ENCODE assay signal across 8 cellular contexts in genomic region chr1:46183119-46183842, GRCh38. TPM values are rescaled to one million over a fixed set of nuclear protein-coding genes. Genes with fewer than 3 reads are reported as not detected.
A peak's percentile ranks its signal among the peaks of the same experiment; 100 is the strongest.
DNase-seq lines count a peak whose midpoint lies in the region; ATAC-seq and TF ChIP-seq lines count a peak whose summit lies in the region.
"Had no signal": no experiment of that assay in that cellular context is flagged by ENCODE, and none has a peak within 500 bp of the region (broad histone marks: within the 10 kb centered on the region; RNA-seq: fewer than 3 reads in every experiment).

No MANE protein-coding gene starts in this region.

- H3K27me3 ChIP-seq in SJCRH30 (no peaks in the 10 kb centered on the region), psoas muscle (ENCODE audit: insufficient read depth in 3 of 3, low read length in 2 of 3) (no peaks in the 10 kb centered on the region)

- WGBS in psoas muscle, 3 donors, result 27 to 36% (median 31%) methylated on average over 7 of the region's 7 CpGs

- H3K4me1 Mint-ChIP-seq in activated CD8-positive, alpha-beta T cell treated with anti-CD3 and anti-CD28 coated beads, Interleukin-2, amount 10 ng/mL, durations not matched to agents 7 days and 5 days (ENCODE audit: low read depth), result peaks cover 17% of the 10 kb centered on the region

- intact Hi-C loops in psoas muscle (cut with DNase I), result loop anchor here in 1 of 2 donors (2.0 kb wide), 2 partner anchors 40 to 50 kb away; partner anchors contain the start of gene PIK3R3

- no peaks in the 10 kb centered on the region for H3K9me3 Mint-ChIP-seq in activated CD8-positive, alpha-beta T cell treated with anti-CD3 and anti-CD28 coated beads, Interleukin-2, amount 10 ng/mL, durations not matched to agents 7 days and 5 days (ENCODE audit: insufficient read depth)

- CTCF ChIA-PET in activated CD8-positive, alpha-beta T cell treated with anti-CD3 and anti-CD28 coated beads, Interleukin-2, amount 10 ng/mL, durations not matched to agents 7 days and 5 days (lab: Charles Lee), result interaction anchor here (1.2 to 6.5 kb wide), 5 partner anchors 38 to 147 kb away, joined by 3 to 80 read pairs (median 9); no protein-coding TSS in a partner anchor

- peak; percentile 83 to 86 (median 86) for ATAC-seq in psoas muscle
- no peak for ATAC-seq in activated CD8-positive, alpha-beta T cell treated with anti-CD3 and anti-CD28 coated beads, Interleukin-2, amount 10 ng/mL, durations not matched to agents 7 days and 5 days

- POLR2A ChIA-PET in activated CD8-positive, alpha-beta T cell treated with anti-CD3 and anti-CD28 coated beads, Interleukin-2, amount 10 ng/mL, durations not matched to agents 7 days and 5 days (lab: Charles Lee), result no interaction called here

- no peak overlapping the region for H3K4me3 ChIP-seq in SJCRH30
- no peak overlapping the region for H3K4me3 ChIP-seq in foreskin fibroblast (ENCODE audit: low read depth in 1 of 2, low read length in 2 of 2)
- no peak overlapping the region for H3K4me3 ChIP-seq in psoas muscle
- H3K4me3 ChIP-seq: SK-N-MC had no signal

- H3K27me3 Mint-ChIP-seq in activated CD8-positive, alpha-beta T cell treated with anti-CD3 and anti-CD28 coated beads, Interleukin-2, amount 10 ng/mL, durations not matched to agents 7 days and 5 days (ENCODE audit: low read depth), result peaks cover 2% of the 10 kb centered on the region

- no peak overlapping the region for H3K27ac ChIP-seq in SJCRH30
- H3K27ac ChIP-seq in psoas muscle, result peak overlapping the region; percentile 83
- H3K27ac ChIP-seq: SK-N-MC had no signal

- H3K36me3 ChIP-seq in SJCRH30 (peaks cover 3% of the 10 kb centered on the region; the same call in 1 of the 2 replicates), psoas muscle (ENCODE audit: insufficient read depth in 1 of 2, low read depth in 1 of 2) (peaks cover 0 to 13% of the 10 kb centered on the region in 2 donors)

- H3K9me3 ChIP-seq in SJCRH30 (replicated peaks), result no peaks in the 10 kb centered on the region
- no peaks in the 10 kb centered on the region for H3K9me3 ChIP-seq in psoas muscle

- DNase-seq in HT-29 (ENCODE audit: low spot score) (peak; percentile 99), SJCRH30 (peak; percentile 73 to 79), foreskin fibroblast (peak; percentile 98), psoas muscle (peak; percentile 81 to 94), hippocampal formation (lab: John Stamatoyannopoulos, UW) (no peak)
- DNase-seq in stimulated activated CD4-positive, alpha-beta T cell treated with anti-CD3 and anti-CD28 coated beads, Interleukin-2, amount 100 ng/mL, for 24 hours, result no peak
- DNase-seq in activated CD8-positive, alpha-beta T cell treated with anti-CD3 and anti-CD28 coated beads, Interleukin-2, amount 10 ng/mL, durations not matched to agents 7 days and 5 days, result no peak

- no peaks in the 10 kb centered on the region for H3K36me3 Mint-ChIP-seq in activated CD8-positive, alpha-beta T cell treated with anti-CD3 and anti-CD28 coated beads, Interleukin-2, amount 10 ng/mL, durations not matched to agents 7 days and 5 days (ENCODE audit: low read depth)

- H3K4me1 ChIP-seq in SJCRH30 (peaks cover 26% of the 10 kb centered on the region), psoas muscle (peaks cover 27% of the 10 kb centered on the region)

- H3K4me3 Mint-ChIP-seq in activated CD8-positive, alpha-beta T cell treated with anti-CD3 and anti-CD28 coated beads, Interleukin-2, amount 10 ng/mL, durations not matched to agents 7 days and 5 days, result no peak overlapping the region

- TF ChIP-seq CTCF in foreskin fibroblast (IDR thresholded peaks at IDR 0.05; ENCODE audit: low read depth, low read length), result no peak
- TF ChIP-seq CTCF in psoas muscle (IDR thresholded peaks at IDR 0.05), result no peak

- H3K27ac Mint-ChIP-seq in activated CD8-positive, alpha-beta T cell treated with anti-CD3 and anti-CD28 coated beads, Interleukin-2, amount 10 ng/mL, durations not matched to agents 7 days and 5 days, result no peak overlapping the region

RNA-seq across cellular contexts. Expression of gene P3R3URF, which starts 7.0 kb away (rescaled TPM):
- not detected in 2 replicates for total RNA-seq in HT-29 (2014; rRNA removed; shearing (Covaris generic))
- not detected in 2 replicates for total RNA-seq in SJCRH30 (2014; rRNA removed; shearing (Covaris generic))
- not detected for total RNA-seq in psoas muscle
- not detected for polyA plus RNA-seq in psoas muscle
- total RNA-seq in activated CD8-positive, alpha-beta T cell treated with anti-CD3 and anti-CD28 coated beads, Interleukin-2, amount 10 ng/mL, durations not matched to agents 7 days and 5 days, result not detected

RNA-seq across cellular contexts. Expression of gene TSPAN1, which starts 8.4 kb away (rescaled TPM):
- 162 and 165 TPM in 2 replicates for total RNA-seq in HT-29 (2014; rRNA removed; shearing (Covaris generic))
- not detected in 2 replicates for total RNA-seq in SJCRH30 (2014; rRNA removed; shearing (Covaris generic))
- total RNA-seq in psoas muscle, result 1 to 10 TPM; 1.2 to 5.0 (median 3.0) TPM
- 10 to 100 TPM in 1 of 3 donors, 1 to 10 TPM in 2; 4.0 to 14.7 (median 4.5) TPM for polyA plus RNA-seq in psoas muscle
- not detected for total RNA-seq in activated CD8-positive, alpha-beta T cell treated with anti-CD3 and anti-CD28 coated beads, Interleukin-2, amount 10 ng/mL, durations not matched to agents 7 days and 5 days

RNA-seq across cellular contexts. Expression of gene POMGNT1, which starts 15.0 kb away (rescaled TPM):
- total RNA-seq in HT-29 (2014; rRNA removed; shearing (Covaris generic)), result 53.5 TPM in 2 replicates
- total RNA-seq in SJCRH30 (2014; rRNA removed; shearing (Covaris generic)), result 53.3 TPM in 2 replicates
- 100 to 1,000 TPM in 1 of 4 donors, 10 to 100 TPM in 3; 73.5 to 100 (median 87.6) TPM for total RNA-seq in psoas muscle
- 10 to 100 TPM; 63.1 to 89.5 (median 81.1) TPM for polyA plus RNA-seq in psoas muscle
- 10 to 100 TPM; 25.2 to 28.4 TPM for total RNA-seq in activated CD8-positive, alpha-beta T cell treated with anti-CD3 and anti-CD28 coated beads, Interleukin-2, amount 10 ng/mL, durations not matched to agents 7 days and 5 days

RNA-seq across cellular contexts. Expression of gene LURAP1, which starts 19.9 kb away (rescaled TPM):
- not detected in 2 replicates for total RNA-seq in HT-29 (2014; rRNA removed; shearing (Covaris generic))
- 2.8 and 3.3 TPM in 2 replicates for total RNA-seq in SJCRH30 (2014; rRNA removed; shearing (Covaris generic))
- under 1 TPM; 0.29 to 0.77 (median 0.64) TPM for total RNA-seq in psoas muscle
- polyA plus RNA-seq in psoas muscle, result 1 to 10 TPM in 1 of 3 donors, under 1 TPM in 2; 0.25 to 1.6 (median 0.28) TPM
- total RNA-seq in activated CD8-positive, alpha-beta T cell treated with anti-CD3 and anti-CD28 coated beads, Interleukin-2, amount 10 ng/mL, durations not matched to agents 7 days and 5 days, result not detected

RNA-seq across cellular contexts. Expression of gene PIK3R3, which starts 50.9 kb away (rescaled TPM):
- 7.7 and 8.4 TPM in 2 replicates for total RNA-seq in HT-29 (2014; rRNA removed; shearing (Covaris generic))
- 19.5 and 23.5 TPM in 2 replicates for total RNA-seq in SJCRH30 (2014; rRNA removed; shearing (Covaris generic))
- 10 to 100 TPM; 17.3 to 24.2 (median 21.2) TPM for total RNA-seq in psoas muscle
- polyA plus RNA-seq in psoas muscle, result 10 to 100 TPM in 2 of 3 donors, 1 to 10 TPM in 1; 6.7 to 17.4 (median 16.7) TPM
- 1 to 10 TPM; 4.8 to 5.4 TPM for total RNA-seq in activated CD8-positive, alpha-beta T cell treated with anti-CD3 and anti-CD28 coated beads, Interleukin-2, amount 10 ng/mL, durations not matched to agents 7 days and 5 days

Comparison
In these comparisons a context has a peak if more than half of its experiments do, and no peak if none do; other contexts are left out.
1. DNase-seq: peak in HT-29 (single experiment), SJCRH30 (2 of 2), foreskin fibroblast (2 of 2) and psoas muscle (2 of 2); none in stimulated activated CD4-positive, alpha-beta T cell treated with anti-CD3 and anti-CD28 coated beads, Interleukin-2, amount 100 ng/mL, for 24 hours (0 of 2), hippocampal formation (0 of 2) and activated CD8-positive, alpha-beta T cell treated with anti-CD3 and anti-CD28 coated beads, Interleukin-2, amount 10 ng/mL, durations not matched to agents 7 days and 5 days (single experiment).
2. RNA of gene TSPAN1, which starts 8.4 kb away (total RNA-seq): 162 to 165 TPM in HT-29; 1.2 to 5.0 TPM in psoas muscle, not detected in SJCRH30 and not detected in activated CD8-positive, alpha-beta T cell treated with anti-CD3 and anti-CD28 coated beads, Interleukin-2, amount 10 ng/mL, durations not matched to agents 7 days and 5 days; every median in the first group is over 10 times any median in the second.